In the genomic region with DNA sequence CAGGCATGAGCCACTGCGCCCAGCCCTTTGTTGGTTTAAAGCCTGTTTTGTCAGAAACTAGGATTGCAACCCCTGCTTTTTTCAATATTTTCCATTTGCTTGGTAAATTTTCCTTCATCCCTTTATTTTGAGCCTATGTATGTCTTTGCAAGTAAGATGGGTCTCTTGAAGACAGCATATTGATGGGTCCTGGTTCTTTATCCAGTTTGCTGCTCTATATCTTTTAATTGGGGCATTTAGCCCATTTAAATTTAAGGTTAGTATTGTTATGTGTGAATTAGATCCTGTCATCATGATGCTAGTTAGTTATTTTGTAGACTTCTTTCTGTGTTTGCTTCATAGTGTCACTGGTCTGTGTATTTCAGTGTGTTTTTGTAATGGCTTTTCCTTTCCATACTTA, we compare ENCODE assay signal across 5 cellular contexts.
"Had no signal": no experiment of that assay in that cellular context is flagged by ENCODE, and none has a peak within 500 bp of the region (broad histone marks: within the 10 kb centered on the region; RNA-seq: fewer than 3 reads in every experiment).

No MANE protein-coding gene starts in this region.

- DNase-seq: IMR-90, KBM-7, KG1 had no signal

- H3K4me3 ChIP-seq: K562 had no signal

- H3K27ac ChIP-seq: HL-60 had no signal
